ENCODE assay signal across 22 cellular contexts in the genomic region with DNA sequence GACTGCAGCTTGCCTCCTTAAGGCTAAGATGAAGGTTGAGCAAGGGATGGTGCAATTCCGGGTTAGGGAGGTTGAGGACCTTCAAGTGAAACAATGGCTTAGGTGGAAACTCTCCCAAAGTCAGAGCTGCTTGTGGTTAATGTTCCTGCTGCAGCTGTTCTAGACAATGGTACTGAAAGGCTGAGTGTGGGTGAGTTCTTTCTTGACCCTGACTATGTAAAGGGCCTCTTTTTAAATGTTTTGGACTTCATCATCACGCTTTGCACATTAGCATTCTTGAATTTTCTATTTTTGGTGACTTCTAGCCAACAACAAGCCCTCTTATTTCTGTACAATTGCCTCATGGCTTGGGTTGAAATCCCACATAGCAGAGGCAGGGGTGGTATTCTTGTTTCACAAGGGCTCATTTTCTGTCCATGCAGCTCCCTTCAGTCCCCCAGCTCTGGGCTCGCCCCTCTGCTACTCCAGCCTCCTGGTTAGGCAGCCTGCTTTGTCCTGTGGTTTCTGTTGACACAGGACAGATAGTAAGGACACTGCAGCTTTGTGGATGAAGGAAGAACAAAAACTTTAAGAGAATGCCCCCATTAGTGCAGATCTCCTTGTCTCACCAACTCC.
"Had no signal": no experiment of that assay in that cellular context is flagged by ENCODE, and none has a peak within 500 bp of the region (broad histone marks: within the 10 kb centered on the region; RNA-seq: fewer than 3 reads in every experiment).

No MANE protein-coding gene starts in this region.

- H3K36me3 ChIP-seq: cardiac muscle cell, esophagus muscularis mucosa, pancreas, tibial artery, uterus had no signal

- H3K27me3 ChIP-seq: cardiac muscle cell, esophagus muscularis mucosa, pancreas, tibial artery, uterus had no signal

- H3K9me3 Mint-ChIP-seq: activated T-cell treated with anti-CD3 and anti-CD28 coated beads, Interleukin-2, amount 50 U/mL, for 72 hours; naive B cell had no signal

- H3K27ac ChIP-seq: cardiac muscle cell, pancreas, tibial artery, uterus had no signal

- H3K9me3 ChIP-seq: esophagus muscularis mucosa, pancreas, tibial artery, uterus had no signal

- H3K36me3 Mint-ChIP-seq: naive B cell had no signal

- DNase-seq: activated CD4-positive, alpha-beta T cell treated with anti-CD3 and anti-CD28 coated beads, Interleukin-2, amount 50 U/mL, for 1 hour; activated CD8-positive, alpha-beta memory T cell treated with anti-CD3 and anti-CD28 coated beads for 24 hours; activated CD8-positive, alpha-beta memory T cell treated with anti-CD3 and anti-CD28 coated beads, Interleukin-2, amount 50 U/mL, for 48 hours; activated effector memory CD4-positive, alpha-beta T cell treated with anti-CD3 and anti-CD28 coated beads, Interleukin-2, amount 50 U/mL, for 16 hours; activated naive CD4-positive, alpha-beta T cell treated with anti-CD3 and anti-CD28 coated beads, Interleukin-2, amount 50 U/mL, for 16 hours; activated T-cell treated with anti-CD3 and anti-CD28 coated beads, Interleukin-2, amount 50 U/mL, for 72 hours; dermis blood vessel endothelial cell; effector memory CD4-positive, alpha-beta T cell; left ventricle myocardium superior; naive B cell; pancreas; stimulated activated CD4-positive, alpha-beta T cell treated with anti-CD3 and anti-CD28 coated beads, Interleukin-12 subunit alpha, Interleukin-12 subunit beta, amount 100 ng/mL, for 4 hours; stimulated activated CD4-positive, alpha-beta T cell treated with anti-CD3 and anti-CD28 coated beads, Interleukin-1b, Interleukin-23, amount 100 ng/mL, for 48 hours; stimulated activated CD8-positive, alpha-beta memory T cell treated with anti-CD3 and anti-CD28 coated beads, Interleukin-4, amount 100 ng/mL, for 48 hours; stimulated activated naive CD4-positive, alpha-beta T cell treated with Interleukin-2 at 50 U/mL for 16 hours; T1000; tibial artery; uterus had no signal

- H3K4me3 ChIP-seq: cardiac muscle cell, esophagus muscularis mucosa, pancreas, tibial artery, uterus had no signal

- H3K27me3 Mint-ChIP-seq: naive B cell had no signal

- FAIRE-seq: astrocyte, endothelial cell of umbilical vein, pancreas had no signal

- H3K4me1 ChIP-seq: esophagus muscularis mucosa, pancreas, tibial artery, uterus had no signal

- H3K4me3 Mint-ChIP-seq: activated T-cell treated with anti-CD3 and anti-CD28 coated beads, Interleukin-2, amount 50 U/mL, for 72 hours; naive B cell had no signal

- H3K27ac Mint-ChIP-seq: activated T-cell treated with anti-CD3 and anti-CD28 coated beads, Interleukin-2, amount 50 U/mL, for 72 hours had no signal

- ATAC-seq: activated T-cell treated with anti-CD3 and anti-CD28 coated beads, Interleukin-2, amount 50 U/mL, for 72 hours; left ventricle myocardium superior; pancreas had no signal
